1 cellular context compared by ENCODE assay signal in genomic region chr3:43690400-43691119, GRCh38.
TF ChIP-seq lines count a peak whose summit lies in the region.

Gene ABHD5, plus strand, starts transcription at chr3:43690938. Its CDS starts 55 bp downstream, at chr3:43690993.

TF ChIP-seq in HepG2, 621 proteins besides CTCF, POLR2A, EP300 and RAD21 (continued from another document):
- TF ChIP-seq ATF6 (CRISPR knock-in tag; conservative IDR thresholded peaks at IDR 0.05), result no peak
TF ChIP-seq in HepG2: peak in this region for 344.
